ENCODE assay signal across 1 cellular context in genomic region chr9:108869092-108869725, GRCh38.
TF ChIP-seq lines count a peak whose summit lies in the region.

No MANE protein-coding gene starts in this region.

TF ChIP-seq in HepG2, 621 proteins besides CTCF, POLR2A, EP300 and RAD21 (continued from another document and continues in another):
- TF ChIP-seq SOX13 (IDR thresholded peaks at IDR 0.05) (no peak), SOX13 (CRISPR knock-in tag; conservative IDR thresholded peaks at IDR 0.05 in 1 of 2, IDR thresholded peaks at IDR 0.05 in 1 of 2) (peak in 1 of 2 experiments; percentile 70; a peak in 1 of 4 replicates), ZNF678 (CRISPR knock-in tag; IDR thresholded peaks at IDR 0.05) (no peak), ZNF362 (CRISPR knock-in tag; IDR thresholded peaks at IDR 0.05; ENCODE audit: borderline replicate concordance) (no peak), AGO2 (optimal IDR thresholded peaks at IDR 0.05; ENCODE audit: low read depth, low read length) (peak; percentile 44), PAXIP1 (CRISPR knock-in tag; conservative IDR thresholded peaks at IDR 0.05) (peak; percentile 88), ZNF776 (CRISPR knock-in tag; IDR thresholded peaks at IDR 0.05) (no peak), GMEB1 (CRISPR knock-in tag; IDR thresholded peaks at IDR 0.05; ENCODE audit: borderline replicate concordance) (peak; percentile 42; the same call in 1 of the 2 replicates), ERF (CRISPR knock-in tag; IDR thresholded peaks at IDR 0.05) (peak; percentile 88), POLR2AphosphoS2 (IDR thresholded peaks at IDR 0.05; ENCODE audit: low read depth, low read length) (no peak), CAMTA2 (CRISPR knock-in tag; IDR thresholded peaks at IDR 0.05; ENCODE audit: borderline replicate concordance) (no peak), NR2F1 (CRISPR knock-in tag; IDR thresholded peaks at IDR 0.05) (peak; percentile 76 to 81; a peak in 3 of 4 replicates), THAP9 (CRISPR knock-in tag; IDR thresholded peaks at IDR 0.05; ENCODE audit: borderline replicate concordance) (no peak), NFKBIZ (CRISPR knock-in tag; IDR thresholded peaks at IDR 0.05) (no peak), ZNF24 (IDR thresholded peaks at IDR 0.05) (no peak), RBFOX2 (IDR thresholded peaks at IDR 0.05; ENCODE audit: low read depth, low read length) (peak; percentile 53; the same call in 1 of the 2 replicates), KDM5A (IDR thresholded peaks at IDR 0.05; ENCODE audit: borderline replicate concordance, low read length) (no peak), PAF1 (CRISPR knock-in tag; IDR thresholded peaks at IDR 0.05) (peak; percentile 89), CSRNP2 (CRISPR knock-in tag; conservative IDR thresholded peaks at IDR 0.05; ENCODE audit: low read depth) (no peak), MTA3 (CRISPR knock-in tag; IDR thresholded peaks at IDR 0.05) (no peak), PLRG1 (conservative IDR thresholded peaks at IDR 0.05) (no peak), RXRB (CRISPR knock-in tag; IDR thresholded peaks at IDR 0.05; ENCODE audit: borderline replicate concordance) (peak; percentile 90; the same call in 1 of the 2 replicates), PHB2 (IDR thresholded peaks at IDR 0.05; ENCODE audit: partially characterized antibody) (no peak), BCL3 (CRISPR knock-in tag; IDR thresholded peaks at IDR 0.05) (no peak), PPARG (CRISPR knock-in tag; conservative IDR thresholded peaks at IDR 0.05) (no peak; the same call in none of the 2 replicates), ATF7-NPFF (CRISPR knock-in tag; IDR thresholded peaks at IDR 0.05; ENCODE audit: low read depth) (0 out of 2 replicates have a peak, but pooled peaks have one; percentile 56), ZNF460 (CRISPR knock-in tag; IDR thresholded peaks at IDR 0.05; ENCODE audit: borderline replicate concordance) (no peak), HNRNPL (IDR thresholded peaks at IDR 0.05; ENCODE audit: low read depth, low read length) (no peak), PHF21A (CRISPR knock-in tag; IDR thresholded peaks at IDR 0.05) (peak; percentile 79), CBX2 (IDR thresholded peaks at IDR 0.05; ENCODE audit: low read depth, low read length) (no peak), CBX2 (CRISPR knock-in tag; IDR thresholded peaks at IDR 0.05; ENCODE audit: low read depth) (no peak), NAIF1 (CRISPR knock-in tag; IDR thresholded peaks at IDR 0.05; ENCODE audit: borderline replicate concordance) (no peak), KLF13 (CRISPR knock-in tag; IDR thresholded peaks at IDR 0.05) (no peak), ZNF264 (CRISPR knock-in tag; IDR thresholded peaks at IDR 0.05) (peak; percentile 83; the same call in 1 of the 2 replicates), GPN1 (CRISPR knock-in tag; IDR thresholded peaks at IDR 0.05; ENCODE audit: borderline replicate concordance) (no peak), KDM3A (CRISPR knock-in tag; IDR thresholded peaks at IDR 0.05; ENCODE audit: low read depth) (no peak), ZNF331 (CRISPR knock-in tag; IDR thresholded peaks at IDR 0.05) (peak; percentile 99), ZNF451 (CRISPR knock-in tag; IDR thresholded peaks at IDR 0.05) (no peak), ZNF224 (CRISPR knock-in tag; IDR thresholded peaks at IDR 0.05) (no peak), ZNF510 (CRISPR knock-in tag; IDR thresholded peaks at IDR 0.05; ENCODE audit: low read depth) (no peak), ATF3 (CRISPR knock-in tag; IDR thresholded peaks at IDR 0.05) (no peak), ZNF569 (CRISPR knock-in tag; IDR thresholded peaks at IDR 0.05; ENCODE audit: borderline replicate concordance) (no peak), POLR2AphosphoS5 (IDR thresholded peaks at IDR 0.05; ENCODE audit: low read depth, low read length) (peak; percentile 27; the same call in 1 of the 2 replicates), ZBTB44 (CRISPR knock-in tag; IDR thresholded peaks at IDR 0.05) (no peak), HMG20B (CRISPR knock-in tag; conservative IDR thresholded peaks at IDR 0.05) (peak; percentile 36; the same call in 1 of the 2 replicates), GFI1 (CRISPR knock-in tag; IDR thresholded peaks at IDR 0.05; ENCODE audit: borderline replicate concordance) (peak; percentile 89), NFE2 (CRISPR knock-in tag; IDR thresholded peaks at IDR 0.05) (no peak), FIP1L1 (IDR thresholded peaks at IDR 0.05; ENCODE audit: borderline replicate concordance, insufficient read depth, low read depth, low read length) (no peak), SMAD3 (CRISPR knock-in tag; IDR thresholded peaks at IDR 0.05) (0 out of 2 replicates have a peak, but pooled peaks have one; percentile 31)
